18 cellular contexts compared by ENCODE assay signal in genomic region chr2:141940709-141941108, GRCh38.
DNase-seq lines count a peak whose midpoint lies in the region; ATAC-seq lines count a peak whose summit lies in the region.
"Had no signal": no experiment of that assay in that cellular context is flagged by ENCODE, and none has a peak within 500 bp of the region (broad histone marks: within the 10 kb centered on the region; RNA-seq: fewer than 3 reads in every experiment).

No MANE protein-coding gene starts in this region.

- no peak overlapping the region for H3K18ac ChIP-seq in mesendoderm (ENCODE audit: low read length)

- H3K9ac ChIP-seq in Karpas-422 (ENCODE audit: low read length) = no peak overlapping the region
- H3K9ac ChIP-seq in mesendoderm (ENCODE audit: low read length) = no peak overlapping the region
- H3K9ac ChIP-seq: BLaER1 had no signal

- ATAC-seq in GM18873 (IDR thresholded peaks at IDR 0.05; ENCODE audit: low FRiP score, unreplicated experiment) = no peak
- ATAC-seq: CD8-positive, alpha-beta T cell; HCT116 had no signal

- H3K4me3 ChIP-seq in Karpas-422 (ENCODE audit: low read length) (no peak overlapping the region), mesendoderm (ENCODE audit: low read length) (no peak overlapping the region)
- H3K4me3 ChIP-seq: BLaER1, GM23338 had no signal

- H3K4me1 ChIP-seq in Karpas-422 (ENCODE audit: low read length) (no peaks in the 10 kb centered on the region), mesendoderm (ENCODE audit: control insufficient read depth, low read depth, low read length) (no peaks in the 10 kb centered on the region)
- H3K4me1 ChIP-seq: BLaER1, Caco-2 had no signal

- no peak overlapping the region for H3K56ac ChIP-seq in mesendoderm (ENCODE audit: low read length)

- peak; percentile 16 for DNase-seq in G401 (ENCODE audit: low spot score)
- peak; percentile 56 for DNase-seq in NCI-H82 treated with DMSO at 0.1 percent for 48 hours (lab: John Stamatoyannopoulos, UW; ENCODE audit: unreplicated experiment)
- DNase-seq in pons (ENCODE audit: low spot score) = peak; percentile 19
- peak; percentile 54 for DNase-seq in superior temporal gyrus (ENCODE audit: extremely low spot score)
- no peak for DNase-seq in Karpas-422
- DNase-seq in mesendoderm = no peak
- DNase-seq: Caco-2; CD4-positive, CD25-positive, alpha-beta regulatory T cell; CD8-positive, alpha-beta T cell; DMS153; DND-41; GDM1; H9 had no signal

- no peak overlapping the region for H2BK15ac ChIP-seq in mesendoderm (replicated peaks; ENCODE audit: low read depth)

- H3K4me2 ChIP-seq in Karpas-422 (ENCODE audit: low read depth, low read length, poor library complexity, severe bottlenecking) (no peak overlapping the region), mesendoderm (ENCODE audit: low read length) (no peak overlapping the region)
- H3K4me2 ChIP-seq: BLaER1, GM23338 had no signal

- no peak overlapping the region for H3K4ac ChIP-seq in mesendoderm (ENCODE audit: low read depth, low read length)

- H3K27ac ChIP-seq in Karpas-422 (ENCODE audit: low read length) (no peak overlapping the region), mesendoderm (ENCODE audit: low read depth, low read length) (no peak overlapping the region)
- H3K27ac ChIP-seq: BLaER1, C4-2B had no signal

- no peak overlapping the region for H2BK120ac ChIP-seq in mesendoderm (ENCODE audit: low read depth, low read length)

- no peaks in the 10 kb centered on the region for H4K20me1 ChIP-seq in Karpas-422 (ENCODE audit: insufficient read depth, low read depth, low read length)
- H4K20me1 ChIP-seq: BLaER1 had no signal

- H3K27me3 ChIP-seq in Karpas-422 (ENCODE audit: low read length) = no peaks in the 10 kb centered on the region
- H3K27me3 ChIP-seq in mesendoderm (ENCODE audit: insufficient read depth, low read length, poor library complexity) = no peaks in the 10 kb centered on the region
- H3K27me3 ChIP-seq: BLaER1 had no signal

- no peak overlapping the region for H4K5ac ChIP-seq in mesendoderm (ENCODE audit: low read length)

- peaks cover 22% of the 10 kb centered on the region for H3K9me3 ChIP-seq in Karpas-422 (ENCODE audit: low read length)
- H3K9me3 ChIP-seq: BLaER1, Caco-2 had no signal

- H4K8ac ChIP-seq in mesendoderm (ENCODE audit: low read depth, low read length) = no peak overlapping the region

- H3K9me2 ChIP-seq in Karpas-422 (replicated peaks; ENCODE audit: insufficient read depth, low read length) = no peaks in the 10 kb centered on the region

- no peak overlapping the region for H3K23ac ChIP-seq in mesendoderm (ENCODE audit: low read length)

- H3K79me2 ChIP-seq in Karpas-422 (ENCODE audit: low read length) = no peaks in the 10 kb centered on the region
- no peaks in the 10 kb centered on the region for H3K79me2 ChIP-seq in mesendoderm (ENCODE audit: control insufficient read depth, insufficient read depth, low read length)

- no peak overlapping the region for H2AK5ac ChIP-seq in mesendoderm (ENCODE audit: low read length)

- no peak overlapping the region for H2AFZ ChIP-seq in Karpas-422 (ENCODE audit: low read length)

- no peaks in the 10 kb centered on the region for H3K79me1 ChIP-seq in mesendoderm (ENCODE audit: low read length)

- WGBS in mesendoderm (ENCODE audit: extremely low coverage, insufficient coverage, low lambda C conversion rate) = no CpG with 5 or more reads among the region's 1 CpG

- in situ Hi-C loops in G401 (cut with HindIII; ENCODE audit: low sequenced_read_pairs) = no loop called here

- H3K36me3 ChIP-seq in Karpas-422 (ENCODE audit: insufficient read depth, low read length) (no peaks in the 10 kb centered on the region), mesendoderm (ENCODE audit: control insufficient read depth, insufficient read depth, low read length) (no peaks in the 10 kb centered on the region)
- H3K36me3 ChIP-seq: BLaER1 had no signal

- no peak overlapping the region for H2BK5ac ChIP-seq in mesendoderm (ENCODE audit: low read length)

Comparison
In these comparisons a context has a peak if more than half of its experiments do, and no peak if none do; other contexts are left out.
1. DNase-seq: peak in G401 (single experiment), NCI-H82 treated with DMSO at 0.1 percent for 48 hours (single experiment), pons (single experiment) and superior temporal gyrus (single experiment); none in Karpas-422 (single experiment) and mesendoderm (single experiment).